ENCODE assay signal across 1 cellular context in the genomic region with DNA sequence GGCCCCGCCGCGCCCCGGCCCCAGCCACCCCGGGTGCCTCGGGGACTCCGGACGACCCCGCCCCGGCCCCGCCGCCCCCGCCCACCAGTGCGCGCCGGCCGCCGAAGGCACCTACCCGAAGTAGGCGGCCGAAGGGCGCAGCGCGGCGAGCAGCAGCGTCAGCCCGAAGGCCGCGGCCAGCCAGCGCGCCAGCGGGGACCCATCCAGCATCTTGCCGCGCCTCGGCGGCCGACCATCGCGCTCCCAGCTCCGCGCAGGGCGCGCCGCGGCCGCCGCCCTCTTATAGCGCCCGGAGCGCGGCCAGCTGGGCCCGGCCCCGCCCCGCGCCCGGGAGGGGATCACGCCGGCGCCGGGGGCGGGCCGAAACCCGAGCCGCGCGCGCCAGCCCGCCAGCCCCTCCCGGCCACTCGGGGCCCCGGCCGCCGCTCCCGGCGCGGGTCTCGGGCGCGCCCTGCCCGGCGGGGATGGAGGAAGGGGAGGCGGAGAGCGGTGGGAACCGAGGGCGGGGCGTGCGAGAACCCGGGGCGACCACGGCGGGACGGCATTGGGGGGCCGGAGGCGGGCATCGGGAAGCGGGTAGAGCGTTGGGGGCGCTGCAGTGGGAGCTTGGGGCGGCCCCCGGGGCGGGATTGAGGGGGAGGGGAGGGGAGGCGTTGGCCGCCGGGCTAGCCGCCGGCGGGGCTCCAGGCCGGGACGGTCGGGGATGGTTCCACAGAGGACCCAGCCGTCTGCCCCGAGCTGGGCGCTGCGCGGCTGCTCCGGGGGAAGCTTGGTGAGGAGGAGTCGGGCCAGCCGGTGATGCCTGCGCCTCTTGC.
TF ChIP-seq lines count a peak whose summit lies in the region.

A gene with protein sequence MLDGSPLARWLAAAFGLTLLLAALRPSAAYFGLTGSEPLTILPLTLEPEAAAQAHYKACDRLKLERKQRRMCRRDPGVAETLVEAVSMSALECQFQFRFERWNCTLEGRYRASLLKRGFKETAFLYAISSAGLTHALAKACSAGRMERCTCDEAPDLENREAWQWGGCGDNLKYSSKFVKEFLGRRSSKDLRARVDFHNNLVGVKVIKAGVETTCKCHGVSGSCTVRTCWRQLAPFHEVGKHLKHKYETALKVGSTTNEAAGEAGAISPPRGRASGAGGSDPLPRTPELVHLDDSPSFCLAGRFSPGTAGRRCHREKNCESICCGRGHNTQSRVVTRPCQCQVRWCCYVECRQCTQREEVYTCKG (minus strand): TSS at position 255 of the 815 bp plus-strand sequence. CDS start 45 bp downstream, at position 210.

TF ChIP-seq in H1, 55 proteins besides CTCF, POLR2A, EP300 and RAD21 (continued from another document):
- TF ChIP-seq CTBP2 (IDR thresholded peaks at IDR 0.05; ENCODE audit: borderline replicate concordance, insufficient read depth, insufficient read length, low read length) (no peak), PHF8 (conservative IDR thresholded peaks at IDR 0.05; ENCODE audit: low read depth, low read length) (0 out of 2 replicates have a peak, but pooled peaks have one; percentile 43), ASH2L (IDR thresholded peaks at IDR 0.05; ENCODE audit: low read length) (peak; percentile 7)
